ENCODE assay signal across 20 cellular contexts in genomic region chr6:167731216-167731615, GRCh38.
"Had no signal": no experiment of that assay in that cellular context is flagged by ENCODE, and none has a peak within 500 bp of the region (broad histone marks: within the 10 kb centered on the region; RNA-seq: fewer than 3 reads in every experiment).

No MANE protein-coding gene starts in this region.

- H3K27ac ChIP-seq: esophagus squamous epithelium, gastroesophageal sphincter, left lung, lower lobe of right lung, neural progenitor cell, psoas muscle, right lobe of liver, suprapubic skin, tibial artery, upper lobe of right lung had no signal

- DNase-seq: effector memory CD8-positive, alpha-beta T cell; esophagus squamous epithelium; foreskin fibroblast; glutamatergic neuron; left lung; lower lobe of right lung; occipital lobe; psoas muscle; retina; stimulated activated CD4-positive, alpha-beta T cell treated with anti-CD3 and anti-CD28 coated beads, Interleukin-2, amount 100 ng/mL, for 24 hours; stimulated activated CD4-positive, alpha-beta T cell treated with anti-CD3 and anti-CD28 coated beads, Interleukin-4, amount 100 ng/mL, for 4 hours; stimulated activated naive CD4-positive, alpha-beta T cell; tibial artery; upper lobe of right lung had no signal

- H3K4me3 ChIP-seq: esophagus squamous epithelium, gastroesophageal sphincter, left lung, lower lobe of right lung, neural progenitor cell, psoas muscle, right lobe of liver, suprapubic skin, tibial artery, upper lobe of right lung had no signal

- H3K27ac Mint-ChIP-seq: effector memory CD8-positive, alpha-beta T cell; memory B cell; natural killer cell treated with Interleukin-12 subunit alpha and Interleukin-12 subunit beta and Interleukin-15 and Interleukin-18, amount 100 ng/mL, for 72 hours; neural progenitor cell had no signal

- H3K36me3 ChIP-seq: esophagus squamous epithelium, gastroesophageal sphincter, left lung, lower lobe of right lung, neural progenitor cell, right lobe of liver, suprapubic skin, tibial artery, upper lobe of right lung had no signal

- H3K9ac ChIP-seq: neural progenitor cell had no signal

- H3K9me3 ChIP-seq: esophagus squamous epithelium, gastroesophageal sphincter, left lung, lower lobe of right lung, psoas muscle, right lobe of liver, suprapubic skin, tibial artery, upper lobe of right lung had no signal

- H3K4me2 ChIP-seq: neural progenitor cell had no signal

- ATAC-seq: effector memory CD8-positive, alpha-beta T cell; gastroesophageal sphincter; left lung; lower lobe of right lung; natural killer cell treated with Interleukin-12 subunit alpha and Interleukin-12 subunit beta and Interleukin-15 and Interleukin-18, amount 100 ng/mL, for 72 hours; psoas muscle; right lobe of liver; upper lobe of right lung had no signal

- H3K27me3 ChIP-seq: esophagus squamous epithelium, left lung, neural progenitor cell, right lobe of liver, upper lobe of right lung had no signal

- H3K9me3 Mint-ChIP-seq: natural killer cell treated with Interleukin-12 subunit alpha and Interleukin-12 subunit beta and Interleukin-15 and Interleukin-18, amount 100 ng/mL, for 72 hours had no signal

- H3K4me3 Mint-ChIP-seq: effector memory CD8-positive, alpha-beta T cell; memory B cell; natural killer cell treated with Interleukin-12 subunit alpha and Interleukin-12 subunit beta and Interleukin-15 and Interleukin-18, amount 100 ng/mL, for 72 hours; neural progenitor cell had no signal

- H3K4me1 ChIP-seq: psoas muscle had no signal

- H3K36me3 Mint-ChIP-seq: natural killer cell treated with Interleukin-12 subunit alpha and Interleukin-12 subunit beta and Interleukin-15 and Interleukin-18, amount 100 ng/mL, for 72 hours; neural progenitor cell had no signal
